Comparison of ENCODE assay signal across 7 cellular contexts in genomic region chr9:97985058-97985861, GRCh38. TPM values are rescaled to one million over a fixed set of nuclear protein-coding genes. Genes with fewer than 3 reads are reported as not detected.
A peak's percentile ranks its signal among the peaks of the same experiment; 100 is the strongest.
DNase-seq lines count a peak whose midpoint lies in the region; ATAC-seq and TF ChIP-seq lines count a peak whose summit lies in the region.

No MANE protein-coding gene starts in this region.

- H3K4me3 ChIP-seq in coronary artery (peak overlapping the region; percentile 89), mucosa of rectum (ENCODE audit: low read length in 2 of 2) (peak overlapping the region; percentile 84 to 88), suprapubic skin (peak overlapping the region; percentile 93)

- peak overlapping the region; percentile 85 to 99 for H3K9ac ChIP-seq in mucosa of rectum (ENCODE audit: low read depth in 1 of 2, low read length in 2 of 2)

- TF ChIP-seq CTCF in coronary artery (IDR thresholded peaks at IDR 0.05) (no peak), suprapubic skin (IDR thresholded peaks at IDR 0.05) (no peak)

- no peaks in the 10 kb centered on the region for H3K9me3 ChIP-seq in T-helper 17 cell (ENCODE audit: control insufficient read depth, low read length, poor library complexity, severe bottlenecking)
- H3K9me3 ChIP-seq in mucosa of rectum (ENCODE audit: control insufficient read depth in 2 of 2, low read length in 2 of 2), result no peaks in the 10 kb centered on the region
- H3K9me3 ChIP-seq in suprapubic skin, result no peaks in the 10 kb centered on the region

- H3K36me3 ChIP-seq in mucosa of rectum (ENCODE audit: control insufficient read depth in 2 of 2, insufficient read depth in 2 of 2, low read length in 2 of 2) (no peaks in the 10 kb centered on the region), suprapubic skin (no peaks in the 10 kb centered on the region)

- H3K4me3 Mint-ChIP-seq in T-helper 17 cell, result peak overlapping the region; percentile 86

- no peaks in the 10 kb centered on the region for H3K27me3 Mint-ChIP-seq in T-helper 17 cell

- TF ChIP-seq EP300 in suprapubic skin (IDR thresholded peaks at IDR 0.05), result no peak

- peaks cover 49% of the 10 kb centered on the region for H3K4me1 Mint-ChIP-seq in T-helper 17 cell

- peaks cover 25 to 28% of the 10 kb centered on the region in 2 donors for H3K4me1 ChIP-seq in mucosa of rectum (ENCODE audit: control insufficient read depth in 2 of 2, insufficient read depth in 2 of 2, low read length in 2 of 2)
- H3K4me1 ChIP-seq in suprapubic skin, result peaks cover 78% of the 10 kb centered on the region

- H3K27me3 ChIP-seq in mucosa of rectum (ENCODE audit: control insufficient read depth in 2 of 2, insufficient read depth in 2 of 2, low read length in 2 of 2) (no peaks in the 10 kb centered on the region), suprapubic skin (no peaks in the 10 kb centered on the region)

- H3K36me3 Mint-ChIP-seq in T-helper 17 cell (ENCODE audit: low read depth), result no peaks in the 10 kb centered on the region

- WGBS in suprapubic skin, result 21% methylated on average over 19 of the region's 59 CpGs

- H3K27ac ChIP-seq in coronary artery (peak overlapping the region; percentile 97 to 99), mucosa of rectum (ENCODE audit: low read depth in 2 of 2, low read length in 2 of 2) (peak overlapping the region; percentile 98), suprapubic skin (peak overlapping the region; percentile 99)

- ATAC-seq in GM18511 (IDR thresholded peaks at IDR 0.05; ENCODE audit: unreplicated experiment) (peak; percentile 6), HG03103 (IDR thresholded peaks at IDR 0.05; ENCODE audit: low read depth, unreplicated experiment) (peak; percentile 3), T-helper 17 cell (peak; percentile 2), HG03280 (IDR thresholded peaks at IDR 0.05; ENCODE audit: unreplicated experiment) (no peak)

- TF ChIP-seq POLR2A in suprapubic skin (IDR thresholded peaks at IDR 0.05), result no peak

- H3K27ac Mint-ChIP-seq in T-helper 17 cell, result peak overlapping the region; percentile 95

- DNase-seq in T-helper 17 cell, result peak in 2 of 3 donors; percentile 7 to 24
- DNase-seq in coronary artery (ENCODE audit: low spot score), result no peak
- DNase-seq in suprapubic skin (ENCODE audit: low spot score in 2 of 2), result peak in 1 of 2 donors; percentile 68

RNA-seq across cellular contexts. Expression of gene ANP32B, which starts 2.1 kb away (rescaled TPM):
- total RNA-seq in T-helper 17 cell, result 100 to 1,000 TPM; 143 to 158 TPM
- 10 to 100 TPM; 34.8 to 71.6 (median 59.1) TPM for total RNA-seq in suprapubic skin

RNA-seq across cellular contexts. Expression of gene HEMGN, which starts 47.3 kb away (rescaled TPM):
- 1 to 10 TPM; 1.3 to 9.0 TPM for total RNA-seq in T-helper 17 cell
- not detected for total RNA-seq in suprapubic skin
